In genomic region chr12:115176741-115177400, GRCh38 we compare ENCODE assay signal across 21 cellular contexts.
A peak's percentile ranks its signal among the peaks of the same experiment; 100 is the strongest.
DNase-seq lines count a peak whose midpoint lies in the region; ATAC-seq and TF ChIP-seq lines count a peak whose summit lies in the region.
"Had no signal": no experiment of that assay in that cellular context is flagged by ENCODE, and none has a peak within 500 bp of the region (broad histone marks: within the 10 kb centered on the region; RNA-seq: fewer than 3 reads in every experiment).

No MANE protein-coding gene starts in this region.

- H3K4me1 Mint-ChIP-seq in mesothelial cell of epicardium (peaks cover 49% of the 10 kb centered on the region), nephron progenitor cell (peaks cover 23% of the 10 kb centered on the region)
- H3K4me1 Mint-ChIP-seq: GM23338, IgD-negative memory B cell had no signal

- no peak for ATAC-seq in GM18909 (IDR thresholded peaks at IDR 0.05; ENCODE audit: poor library complexity, unreplicated experiment)
- ATAC-seq: GM23338, Right ventricle myocardium inferior had no signal

- peak; percentile 78 for DNase-seq in EH (ENCODE audit: low read depth)
- peak; percentile 44 for DNase-seq in HT1080 (ENCODE audit: low read depth)
- DNase-seq in astrocyte of the spinal cord (ENCODE audit: low read depth, low spot score), result peak; percentile 61
- no peak for DNase-seq in mesothelial cell of epicardium (ENCODE audit: low spot score in 2 of 2, unreplicated experiment in 2 of 2)
- DNase-seq in NCI-H1694 (lab: John Stamatoyannopoulos, UW), result no peak
- no peak for DNase-seq in nephron progenitor cell
- DNase-seq: ACHN; CD4-positive, alpha-beta T cell; COR-L47; DND-41; Karpas-422; MG63; NCI-H1436 treated with DMSO at 0.1 percent for 48 hours; NCI-H2029 treated with DMSO at 0.1 percent for 48 hours; NCI-H446 had no signal

- H3K27me3 Mint-ChIP-seq in mesothelial cell of epicardium (ENCODE audit: low read depth), result no peaks in the 10 kb centered on the region
- H3K27me3 Mint-ChIP-seq in nephron progenitor cell (ENCODE audit: low read depth, poor library complexity), result peaks cover 14% of the 10 kb centered on the region
- H3K27me3 Mint-ChIP-seq: CD4-positive, alpha-beta T cell; IgD-negative memory B cell had no signal

- H3K9me3 Mint-ChIP-seq in mesothelial cell of epicardium (no peaks in the 10 kb centered on the region), nephron progenitor cell (peaks cover 4% of the 10 kb centered on the region)
- H3K9me3 Mint-ChIP-seq: GM23338 had no signal

- H3K36me3 Mint-ChIP-seq in mesothelial cell of epicardium, result no peaks in the 10 kb centered on the region
- no peaks in the 10 kb centered on the region for H3K36me3 Mint-ChIP-seq in nephron progenitor cell (ENCODE audit: low read depth)
- H3K36me3 Mint-ChIP-seq: IgD-negative memory B cell had no signal

- TF ChIP-seq CTCF in astrocyte of the spinal cord (IDR thresholded peaks at IDR 0.05; ENCODE audit: low read depth, low read length) (no peak), mesothelial cell of epicardium (IDR thresholded peaks at IDR 0.05; ENCODE audit: unreplicated experiment) (no peak), nephron progenitor cell (IDR thresholded peaks at IDR 0.05) (no peak)

- in situ Hi-C loops in astrocyte of the spinal cord (cut with HindIII; ENCODE audit: low sequenced_read_pairs), result no loop called here

- H3K27ac Mint-ChIP-seq in mesothelial cell of epicardium (peak overlapping the region; percentile 81), nephron progenitor cell (no peak overlapping the region)
- H3K27ac Mint-ChIP-seq: CD4-positive, alpha-beta T cell; GM23338; IgD-negative memory B cell had no signal

- H3K4me3 ChIP-seq in astrocyte of the spinal cord (ENCODE audit: low read depth, low read length), result no peak overlapping the region
- H3K4me3 ChIP-seq: BLaER1, GM23338, HAP-1, MG63 had no signal

- H3K4me3 Mint-ChIP-seq in mesothelial cell of epicardium (no peak overlapping the region), nephron progenitor cell (no peak overlapping the region)
- H3K4me3 Mint-ChIP-seq: CD4-positive, alpha-beta T cell; GM23338; IgD-negative memory B cell had no signal

Comparison
In these comparisons a context has a peak if more than half of its experiments do, and no peak if none do; other contexts are left out.
1. DNase-seq: peak in EH (single experiment), HT1080 (single experiment) and astrocyte of the spinal cord (single experiment); none in mesothelial cell of epicardium (0 of 2), NCI-H1694 (single experiment) and nephron progenitor cell (single experiment).